ENCODE assay signal across 9 cellular contexts in genomic region chr12:52207895-52208294, GRCh38. TPM values are rescaled to one million over a fixed set of nuclear protein-coding genes. Genes with fewer than 3 reads are reported as not detected.
DNase-seq lines count a peak whose midpoint lies in the region; ATAC-seq and TF ChIP-seq lines count a peak whose summit lies in the region.
"Had no signal": no experiment of that assay in that cellular context is flagged by ENCODE, and none has a peak within 500 bp of the region (broad histone marks: within the 10 kb centered on the region; RNA-seq: fewer than 3 reads in every experiment).

No MANE protein-coding gene starts in this region.

- H3K27ac ChIP-seq in osteoblast (ENCODE audit: low read depth, low read length): no peak overlapping the region

- no peak overlapping the region for H3K4me2 ChIP-seq in osteoblast (ENCODE audit: insufficient read depth, low read length)

- POLR2A ChIA-PET in HEK293T (lab: Yijun Ruan, JAX): no interaction called here

- H3K27me3 ChIP-seq in osteoblast (ENCODE audit: insufficient read depth, low read length): no peaks in the 10 kb centered on the region

- H3K79me2 ChIP-seq in osteoblast (ENCODE audit: insufficient read depth, low read length): no peaks in the 10 kb centered on the region

- H2AFZ ChIP-seq in osteoblast (ENCODE audit: low read length): no peak overlapping the region

- peaks cover 55% of the 10 kb centered on the region for H3K4me1 ChIP-seq in osteoblast (ENCODE audit: insufficient read depth, low read length)

- CTCF ChIA-PET in HEK293T (lab: Yijun Ruan, JAX): interaction anchor here (0.6 to 2.0 kb wide), 4 partner anchors 15 to 71 kb away, joined by 3 to 6 read pairs (median 4); no protein-coding TSS in a partner anchor

- no peak for ATAC-seq in HG03025 (IDR thresholded peaks at IDR 0.05; ENCODE audit: low FRiP score, unreplicated experiment)

- no peaks in the 10 kb centered on the region for H3K36me3 ChIP-seq in osteoblast (ENCODE audit: insufficient read depth, low read length)

- H3K4me3 ChIP-seq in osteoblast (ENCODE audit: insufficient read depth, low read length): no peak overlapping the region

- no peak for TF ChIP-seq CTCF in osteoblast (IDR thresholded peaks at IDR 0.05; ENCODE audit: extremely low read depth, low read depth, low read length)

- H3K9me3 ChIP-seq in osteoblast (ENCODE audit: low read depth, low read length): no peaks in the 10 kb centered on the region

- peak; percentile 17 for DNase-seq in DMS 273 treated with DMSO at 0.1 percent for 48 hours (lab: John Stamatoyannopoulos, UW)
- DNase-seq in NCI-H2107 (lab: John Stamatoyannopoulos, UW): peak; percentile 81
- DNase-seq in dermis blood vessel endothelial cell: peak; percentile 71
- DNase-seq in osteoblast (ENCODE audit: insufficient read length, low spot score, missing footprints): peak; percentile 93
- no peak for DNase-seq in HEK293T (ENCODE audit: extremely low spot score)
- no peak for DNase-seq in islet precursor cell
- DNase-seq in activated CD8-positive, alpha-beta memory T cell treated with anti-CD3 and anti-CD28 coated beads, Interleukin-2, amount 50 U/mL, for 4 hours: no peak
- DNase-seq: DND-41 had no signal

- no peaks in the 10 kb centered on the region for H4K20me1 ChIP-seq in osteoblast (ENCODE audit: insufficient read depth, low read length)

TF ChIP-seq in HEK293T, 16 proteins besides CTCF, POLR2A, EP300 and RAD21:
- TF ChIP-seq FOXM1 (IDR thresholded peaks at IDR 0.05; ENCODE audit: borderline replicate concordance) (no peak), CTBP1 (IDR thresholded peaks at IDR 0.05; ENCODE audit: borderline replicate concordance) (no peak), TARDBP (IDR thresholded peaks at IDR 0.05) (no peak), FOXK2 (IDR thresholded peaks at IDR 0.05) (no peak), ARNT (IDR thresholded peaks at IDR 0.05) (no peak), HDGF (IDR thresholded peaks at IDR 0.05; ENCODE audit: borderline replicate concordance) (no peak), NFRKB (IDR thresholded peaks at IDR 0.05) (no peak), SUZ12 (IDR thresholded peaks at IDR 0.05) (no peak), LEF1 (IDR thresholded peaks at IDR 0.05; ENCODE audit: borderline replicate concordance) (no peak), BHLHE40 (IDR thresholded peaks at IDR 0.05; ENCODE audit: borderline replicate concordance) (no peak), ELF4 (IDR thresholded peaks at IDR 0.05) (no peak), L3MBTL2 (conservative IDR thresholded peaks at IDR 0.05) (no peak), ZNF384 (IDR thresholded peaks at IDR 0.05) (no peak), FOXA1 (IDR thresholded peaks at IDR 0.05) (no peak), SP1 (IDR thresholded peaks at IDR 0.05) (no peak)
- TF ChIP-seq, protein P1, sequence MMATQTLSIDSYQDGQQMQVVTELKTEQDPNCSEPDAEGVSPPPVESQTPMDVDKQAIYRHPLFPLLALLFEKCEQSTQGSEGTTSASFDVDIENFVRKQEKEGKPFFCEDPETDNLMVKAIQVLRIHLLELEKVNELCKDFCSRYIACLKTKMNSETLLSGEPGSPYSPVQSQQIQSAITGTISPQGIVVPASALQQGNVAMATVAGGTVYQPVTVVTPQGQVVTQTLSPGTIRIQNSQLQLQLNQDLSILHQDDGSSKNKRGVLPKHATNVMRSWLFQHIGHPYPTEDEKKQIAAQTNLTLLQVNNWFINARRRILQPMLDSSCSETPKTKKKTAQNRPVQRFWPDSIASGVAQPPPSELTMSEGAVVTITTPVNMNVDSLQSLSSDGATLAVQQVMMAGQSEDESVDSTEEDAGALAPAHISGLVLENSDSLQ (IDR thresholded peaks at IDR 0.05): no peak
TF ChIP-seq in HEK293T: peak in this region for 0.

RNA-seq across cellular contexts. Expression of gene KRT80, which starts 16.1 kb away (rescaled TPM):
- 0.17 and 1.2 TPM in 2 replicates for total RNA-seq in dermis blood vessel endothelial cell
- total RNA-seq in osteoblast: 0.59 and 0.72 TPM in 2 replicates

RNA-seq across cellular contexts. Expression of gene KRT7, which starts 25.1 kb away (rescaled TPM):
- total RNA-seq in dermis blood vessel endothelial cell (19.2 and 53.6 TPM in 2 replicates), osteoblast (20.9 and 27.9 TPM in 2 replicates)

Comparison
In these comparisons a context has a peak if more than half of its experiments do, and no peak if none do; other contexts are left out.
1. DNase-seq: peak in DMS 273 treated with DMSO at 0.1 percent for 48 hours (single experiment), NCI-H2107 (single experiment), dermis blood vessel endothelial cell (single experiment) and osteoblast (single experiment); none in HEK293T (single experiment), islet precursor cell (single experiment) and activated CD8-positive, alpha-beta memory T cell treated with anti-CD3 and anti-CD28 coated beads, Interleukin-2, amount 50 U/mL, for 4 hours (single experiment).